ENCODE assay signal across 1 cellular context in genomic region chr13:44917589-44918322, GRCh38.
TF ChIP-seq lines count a peak whose summit lies in the region.

No MANE protein-coding gene starts in this region.

TF ChIP-seq in HepG2, 621 proteins besides CTCF, POLR2A, EP300 and RAD21 (continued from another document and continues in another):
- TF ChIP-seq, protein P1, sequence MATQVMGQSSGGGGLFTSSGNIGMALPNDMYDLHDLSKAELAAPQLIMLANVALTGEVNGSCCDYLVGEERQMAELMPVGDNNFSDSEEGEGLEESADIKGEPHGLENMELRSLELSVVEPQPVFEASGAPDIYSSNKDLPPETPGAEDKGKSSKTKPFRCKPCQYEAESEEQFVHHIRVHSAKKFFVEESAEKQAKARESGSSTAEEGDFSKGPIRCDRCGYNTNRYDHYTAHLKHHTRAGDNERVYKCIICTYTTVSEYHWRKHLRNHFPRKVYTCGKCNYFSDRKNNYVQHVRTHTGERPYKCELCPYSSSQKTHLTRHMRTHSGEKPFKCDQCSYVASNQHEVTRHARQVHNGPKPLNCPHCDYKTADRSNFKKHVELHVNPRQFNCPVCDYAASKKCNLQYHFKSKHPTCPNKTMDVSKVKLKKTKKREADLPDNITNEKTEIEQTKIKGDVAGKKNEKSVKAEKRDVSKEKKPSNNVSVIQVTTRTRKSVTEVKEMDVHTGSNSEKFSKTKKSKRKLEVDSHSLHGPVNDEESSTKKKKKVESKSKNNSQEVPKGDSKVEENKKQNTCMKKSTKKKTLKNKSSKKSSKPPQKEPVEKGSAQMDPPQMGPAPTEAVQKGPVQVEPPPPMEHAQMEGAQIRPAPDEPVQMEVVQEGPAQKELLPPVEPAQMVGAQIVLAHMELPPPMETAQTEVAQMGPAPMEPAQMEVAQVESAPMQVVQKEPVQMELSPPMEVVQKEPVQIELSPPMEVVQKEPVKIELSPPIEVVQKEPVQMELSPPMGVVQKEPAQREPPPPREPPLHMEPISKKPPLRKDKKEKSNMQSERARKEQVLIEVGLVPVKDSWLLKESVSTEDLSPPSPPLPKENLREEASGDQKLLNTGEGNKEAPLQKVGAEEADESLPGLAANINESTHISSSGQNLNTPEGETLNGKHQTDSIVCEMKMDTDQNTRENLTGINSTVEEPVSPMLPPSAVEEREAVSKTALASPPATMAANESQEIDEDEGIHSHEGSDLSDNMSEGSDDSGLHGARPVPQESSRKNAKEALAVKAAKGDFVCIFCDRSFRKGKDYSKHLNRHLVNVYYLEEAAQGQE (IDR thresholded peaks at IDR 0.05; ENCODE audit: borderline replicate concordance in 1 of 2, low read depth in 1 of 2, low read length in 2 of 2) = peak in 1 of 2 experiments; percentile 27; a peak in 1 of 4 replicates
- TF ChIP-seq KMT2B (CRISPR knock-in tag; IDR thresholded peaks at IDR 0.05) (peak; percentile 63), CENPT (CRISPR knock-in tag; IDR thresholded peaks at IDR 0.05; ENCODE audit: low read depth) (no peak), PHB2 (IDR thresholded peaks at IDR 0.05; ENCODE audit: partially characterized antibody) (no peak), ZNF772 (CRISPR knock-in tag; IDR thresholded peaks at IDR 0.05) (no peak), MYC (CRISPR knock-in tag; IDR thresholded peaks at IDR 0.05; ENCODE audit: borderline replicate concordance) (peak; percentile 42; the same call in 1 of the 2 replicates), HNRNPH1 (optimal IDR thresholded peaks at IDR 0.05; ENCODE audit: low read depth, low read length) (no peak), MED8 (CRISPR knock-in tag; IDR thresholded peaks at IDR 0.05; ENCODE audit: insufficient replicate concordance) (no peak), GTF2F1 (IDR thresholded peaks at IDR 0.05; ENCODE audit: low read length) (no peak), ZNF768 (CRISPR knock-in tag; IDR thresholded peaks at IDR 0.05) (peak; percentile 17; the same call in 1 of the 2 replicates), SMARCC2 (IDR thresholded peaks at IDR 0.05) (no peak), ZFP62 (CRISPR knock-in tag; IDR thresholded peaks at IDR 0.05) (0 out of 2 replicates have a peak, but pooled peaks have one; percentile 36), ATF7-NPFF (CRISPR knock-in tag; IDR thresholded peaks at IDR 0.05; ENCODE audit: low read depth) (peak; percentile 61; the same call in 1 of the 2 replicates), PHF20 (CRISPR knock-in tag; IDR thresholded peaks at IDR 0.05) (peak; percentile 62), ZMYM4 (CRISPR knock-in tag; IDR thresholded peaks at IDR 0.05) (peak; percentile 73; the same call in 1 of the 2 replicates), CHD4 (IDR thresholded peaks at IDR 0.05; ENCODE audit: borderline replicate concordance, low read length) (no peak; the same call in 1 of the 2 replicates), ETV6 (CRISPR knock-in tag; conservative IDR thresholded peaks at IDR 0.05) (no peak), ZSCAN21 (CRISPR knock-in tag; IDR thresholded peaks at IDR 0.05; ENCODE audit: borderline replicate concordance) (peak; percentile 66; the same call in 1 of the 2 replicates), TRIM24 (CRISPR knock-in tag; IDR thresholded peaks at IDR 0.05) (no peak), ZBTB1 (CRISPR knock-in tag; IDR thresholded peaks at IDR 0.05; ENCODE audit: borderline replicate concordance) (no peak), ARHGAP35 (CRISPR knock-in tag; IDR thresholded peaks at IDR 0.05; ENCODE audit: borderline replicate concordance) (peak; percentile 55; the same call in 1 of the 2 replicates), ZNF891 (CRISPR knock-in tag; IDR thresholded peaks at IDR 0.05) (peak; percentile 82; the same call in 1 of the 2 replicates), SCMH1 (CRISPR knock-in tag; IDR thresholded peaks at IDR 0.05; ENCODE audit: borderline replicate concordance) (no peak), NAIF1 (CRISPR knock-in tag; IDR thresholded peaks at IDR 0.05; ENCODE audit: borderline replicate concordance) (peak; percentile 79), TEAD2 (CRISPR knock-in tag; IDR thresholded peaks at IDR 0.05) (peak; percentile 30; the same call in 1 of the 2 replicates), ZNF766 (CRISPR knock-in tag; IDR thresholded peaks at IDR 0.05; ENCODE audit: borderline replicate concordance) (peak; percentile 72; the same call in 1 of the 2 replicates), ZNF564 (CRISPR knock-in tag; IDR thresholded peaks at IDR 0.05) (no peak), ZNF468 (CRISPR knock-in tag; IDR thresholded peaks at IDR 0.05) (0 out of 2 replicates have a peak, but pooled peaks have one; percentile 22), ZNF180 (CRISPR knock-in tag; IDR thresholded peaks at IDR 0.05; ENCODE audit: borderline replicate concordance, low read depth) (no peak), HOXA7 (CRISPR knock-in tag; IDR thresholded peaks at IDR 0.05) (no peak), HOXA3 (CRISPR knock-in tag; IDR thresholded peaks at IDR 0.05) (peak; percentile 67), TCF12 (IDR thresholded peaks at IDR 0.05) (no peak), TCF12 (CRISPR knock-in tag; IDR thresholded peaks at IDR 0.05) (no peak; the same call in 1 of the 2 replicates), ATF6 (CRISPR knock-in tag; conservative IDR thresholded peaks at IDR 0.05) (peak; percentile 87; the same call in 1 of the 2 replicates), ZNF121 (CRISPR knock-in tag; IDR thresholded peaks at IDR 0.05) (0 out of 2 replicates have a peak, but pooled peaks have one; percentile 15), ZMAT3 (CRISPR knock-in tag; conservative IDR thresholded peaks at IDR 0.05) (peak; percentile 72; the same call in 1 of the 2 replicates)
- TF ChIP-seq, protein P2, sequence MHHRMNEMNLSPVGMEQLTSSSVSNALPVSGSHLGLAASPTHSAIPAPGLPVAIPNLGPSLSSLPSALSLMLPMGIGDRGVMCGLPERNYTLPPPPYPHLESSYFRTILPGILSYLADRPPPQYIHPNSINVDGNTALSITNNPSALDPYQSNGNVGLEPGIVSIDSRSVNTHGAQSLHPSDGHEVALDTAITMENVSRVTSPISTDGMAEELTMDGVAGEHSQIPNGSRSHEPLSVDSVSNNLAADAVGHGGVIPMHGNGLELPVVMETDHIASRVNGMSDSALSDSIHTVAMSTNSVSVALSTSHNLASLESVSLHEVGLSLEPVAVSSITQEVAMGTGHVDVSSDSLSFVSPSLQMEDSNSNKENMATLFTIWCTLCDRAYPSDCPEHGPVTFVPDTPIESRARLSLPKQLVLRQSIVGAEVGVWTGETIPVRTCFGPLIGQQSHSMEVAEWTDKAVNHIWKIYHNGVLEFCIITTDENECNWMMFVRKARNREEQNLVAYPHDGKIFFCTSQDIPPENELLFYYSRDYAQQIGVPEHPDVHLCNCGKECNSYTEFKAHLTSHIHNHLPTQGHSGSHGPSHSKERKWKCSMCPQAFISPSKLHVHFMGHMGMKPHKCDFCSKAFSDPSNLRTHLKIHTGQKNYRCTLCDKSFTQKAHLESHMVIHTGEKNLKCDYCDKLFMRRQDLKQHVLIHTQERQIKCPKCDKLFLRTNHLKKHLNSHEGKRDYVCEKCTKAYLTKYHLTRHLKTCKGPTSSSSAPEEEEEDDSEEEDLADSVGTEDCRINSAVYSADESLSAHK (CRISPR knock-in tag; IDR thresholded peaks at IDR 0.05; ENCODE audit: borderline replicate concordance) = no peak
- TF ChIP-seq, protein P3, sequence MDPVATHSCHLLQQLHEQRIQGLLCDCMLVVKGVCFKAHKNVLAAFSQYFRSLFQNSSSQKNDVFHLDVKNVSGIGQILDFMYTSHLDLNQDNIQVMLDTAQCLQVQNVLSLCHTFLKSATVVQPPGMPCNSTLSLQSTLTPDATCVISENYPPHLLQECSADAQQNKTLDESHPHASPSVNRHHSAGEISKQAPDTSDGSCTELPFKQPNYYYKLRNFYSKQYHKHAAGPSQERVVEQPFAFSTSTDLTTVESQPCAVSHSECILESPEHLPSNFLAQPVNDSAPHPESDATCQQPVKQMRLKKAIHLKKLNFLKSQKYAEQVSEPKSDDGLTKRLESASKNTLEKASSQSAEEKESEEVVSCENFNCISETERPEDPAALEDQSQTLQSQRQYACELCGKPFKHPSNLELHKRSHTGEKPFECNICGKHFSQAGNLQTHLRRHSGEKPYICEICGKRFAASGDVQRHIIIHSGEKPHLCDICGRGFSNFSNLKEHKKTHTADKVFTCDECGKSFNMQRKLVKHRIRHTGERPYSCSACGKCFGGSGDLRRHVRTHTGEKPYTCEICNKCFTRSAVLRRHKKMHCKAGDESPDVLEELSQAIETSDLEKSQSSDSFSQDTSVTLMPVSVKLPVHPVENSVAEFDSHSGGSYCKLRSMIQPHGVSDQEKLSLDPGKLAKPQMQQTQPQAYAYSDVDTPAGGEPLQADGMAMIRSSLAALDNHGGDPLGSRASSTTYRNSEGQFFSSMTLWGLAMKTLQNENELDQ (CRISPR knock-in tag; IDR thresholded peaks at IDR 0.05; ENCODE audit: borderline replicate concordance) = no peak
- TF ChIP-seq, protein P4, sequence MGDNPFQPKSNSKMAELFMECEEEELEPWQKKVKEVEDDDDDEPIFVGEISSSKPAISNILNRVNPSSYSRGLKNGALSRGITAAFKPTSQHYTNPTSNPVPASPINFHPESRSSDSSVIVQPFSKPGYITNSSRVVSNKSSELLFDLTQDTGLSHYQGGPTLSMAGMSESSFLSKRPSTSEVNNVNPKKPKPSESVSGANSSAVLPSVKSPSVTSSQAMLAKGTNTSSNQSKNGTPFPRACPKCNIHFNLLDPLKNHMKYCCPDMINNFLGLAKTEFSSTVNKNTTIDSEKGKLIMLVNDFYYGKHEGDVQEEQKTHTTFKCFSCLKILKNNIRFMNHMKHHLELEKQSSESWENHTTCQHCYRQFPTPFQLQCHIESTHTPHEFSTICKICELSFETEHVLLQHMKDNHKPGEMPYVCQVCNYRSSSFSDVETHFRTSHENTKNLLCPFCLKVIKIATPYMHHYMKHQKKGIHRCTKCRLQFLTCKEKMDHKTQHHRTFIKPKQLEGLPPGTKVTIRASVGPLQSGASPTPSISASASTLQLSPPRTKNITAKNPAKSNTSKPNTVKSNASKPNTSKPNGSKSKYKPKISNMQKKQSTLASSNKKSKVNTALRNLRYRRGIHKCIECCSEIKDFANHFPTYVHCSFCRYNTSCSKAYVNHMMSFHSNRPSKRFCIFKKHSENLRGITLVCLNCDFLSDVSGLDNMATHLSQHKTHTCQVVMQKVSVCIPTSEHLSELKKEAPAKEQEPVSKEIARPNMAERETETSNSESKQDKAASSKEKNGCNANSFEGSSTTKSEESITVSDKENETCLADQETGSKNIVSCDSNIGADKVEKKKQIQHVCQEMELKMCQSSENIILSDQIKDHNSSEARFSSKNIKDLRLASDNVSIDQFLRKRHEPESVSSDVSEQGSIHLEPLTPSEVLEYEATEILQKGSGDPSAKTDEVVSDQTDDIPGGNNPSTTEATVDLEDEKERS (CRISPR knock-in tag; IDR thresholded peaks at IDR 0.05) = no peak; the same call in 1 of the 2 replicates
- TF ChIP-seq, protein P5, sequence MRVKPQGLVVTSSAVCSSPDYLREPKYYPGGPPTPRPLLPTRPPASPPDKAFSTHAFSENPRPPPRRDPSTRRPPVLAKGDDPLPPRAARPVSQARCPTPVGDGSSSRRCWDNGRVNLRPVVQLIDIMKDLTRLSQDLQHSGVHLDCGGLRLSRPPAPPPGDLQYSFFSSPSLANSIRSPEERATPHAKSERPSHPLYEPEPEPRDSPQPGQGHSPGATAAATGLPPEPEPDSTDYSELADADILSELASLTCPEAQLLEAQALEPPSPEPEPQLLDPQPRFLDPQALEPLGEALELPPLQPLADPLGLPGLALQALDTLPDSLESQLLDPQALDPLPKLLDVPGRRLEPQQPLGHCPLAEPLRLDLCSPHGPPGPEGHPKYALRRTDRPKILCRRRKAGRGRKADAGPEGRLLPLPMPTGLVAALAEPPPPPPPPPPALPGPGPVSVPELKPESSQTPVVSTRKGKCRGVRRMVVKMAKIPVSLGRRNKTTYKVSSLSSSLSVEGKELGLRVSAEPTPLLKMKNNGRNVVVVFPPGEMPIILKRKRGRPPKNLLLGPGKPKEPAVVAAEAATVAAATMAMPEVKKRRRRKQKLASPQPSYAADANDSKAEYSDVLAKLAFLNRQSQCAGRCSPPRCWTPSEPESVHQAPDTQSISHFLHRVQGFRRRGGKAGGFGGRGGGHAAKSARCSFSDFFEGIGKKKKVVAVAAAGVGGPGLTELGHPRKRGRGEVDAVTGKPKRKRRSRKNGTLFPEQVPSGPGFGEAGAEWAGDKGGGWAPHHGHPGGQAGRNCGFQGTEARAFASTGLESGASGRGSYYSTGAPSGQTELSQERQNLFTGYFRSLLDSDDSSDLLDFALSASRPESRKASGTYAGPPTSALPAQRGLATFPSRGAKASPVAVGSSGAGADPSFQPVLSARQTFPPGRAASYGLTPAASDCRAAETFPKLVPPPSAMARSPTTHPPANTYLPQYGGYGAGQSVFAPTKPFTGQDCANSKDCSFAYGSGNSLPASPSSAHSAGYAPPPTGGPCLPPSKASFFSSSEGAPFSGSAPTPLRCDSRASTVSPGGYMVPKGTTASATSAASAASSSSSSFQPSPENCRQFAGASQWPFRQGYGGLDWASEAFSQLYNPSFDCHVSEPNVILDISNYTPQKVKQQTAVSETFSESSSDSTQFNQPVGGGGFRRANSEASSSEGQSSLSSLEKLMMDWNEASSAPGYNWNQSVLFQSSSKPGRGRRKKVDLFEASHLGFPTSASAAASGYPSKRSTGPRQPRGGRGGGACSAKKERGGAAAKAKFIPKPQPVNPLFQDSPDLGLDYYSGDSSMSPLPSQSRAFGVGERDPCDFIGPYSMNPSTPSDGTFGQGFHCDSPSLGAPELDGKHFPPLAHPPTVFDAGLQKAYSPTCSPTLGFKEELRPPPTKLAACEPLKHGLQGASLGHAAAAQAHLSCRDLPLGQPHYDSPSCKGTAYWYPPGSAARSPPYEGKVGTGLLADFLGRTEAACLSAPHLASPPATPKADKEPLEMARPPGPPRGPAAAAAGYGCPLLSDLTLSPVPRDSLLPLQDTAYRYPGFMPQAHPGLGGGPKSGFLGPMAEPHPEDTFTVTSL (CRISPR knock-in tag; IDR thresholded peaks at IDR 0.05; ENCODE audit: borderline replicate concordance) = peak; percentile 59; the same call in 1 of the 2 replicates
